ENCODE assay signal across 1 cellular context in the genomic region with DNA sequence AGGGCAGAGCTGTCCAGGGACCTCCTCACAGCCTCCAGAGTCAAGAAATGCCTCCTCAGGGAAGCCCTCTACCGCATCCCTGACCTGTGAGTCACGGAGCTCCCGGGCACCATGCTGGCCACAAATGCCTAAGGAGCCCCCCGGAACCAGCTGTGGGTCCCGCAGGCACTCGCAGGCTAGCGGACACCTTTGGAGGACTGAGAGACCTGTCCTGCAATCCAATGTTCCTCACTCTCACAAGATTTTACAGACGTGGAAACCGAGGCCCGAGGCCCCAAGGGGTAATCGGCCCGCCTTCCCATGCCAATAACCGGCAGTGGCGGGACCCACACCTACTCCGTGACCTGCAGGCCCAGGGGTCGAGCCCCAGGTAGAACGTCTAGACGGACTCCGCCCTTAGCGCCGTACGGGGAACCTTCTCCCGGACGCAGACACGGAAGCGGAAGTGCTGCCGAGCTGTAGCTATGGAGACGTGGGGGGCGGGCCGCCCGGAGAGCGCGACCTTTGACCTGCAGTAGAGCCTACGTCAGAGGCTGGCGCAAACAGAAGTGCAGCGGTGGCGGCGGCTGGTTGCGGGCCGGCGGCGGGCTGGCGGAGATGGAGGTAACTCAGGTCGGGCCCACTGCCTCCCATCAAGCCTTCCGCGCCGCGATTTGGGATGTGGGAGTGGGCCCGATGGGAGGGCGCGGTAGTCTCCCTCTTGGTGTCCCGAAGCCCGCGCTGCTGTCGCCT.
TF ChIP-seq lines count a peak whose summit lies in the region.

TSS of gene GCC2 (plus strand) at position 529 of the 732 bp plus-strand sequence. CDS start at position 598, 69 bp downstream.

TF ChIP-seq in HepG2, 621 proteins besides CTCF, POLR2A, EP300 and RAD21 (continued from another document and continues in another):
- peak; percentile 86; the same call in 1 of the 2 replicates for TF ChIP-seq ZNF580 (CRISPR knock-in tag; IDR thresholded peaks at IDR 0.05; ENCODE audit: borderline replicate concordance, low read depth)
- TF ChIP-seq, protein P1, sequence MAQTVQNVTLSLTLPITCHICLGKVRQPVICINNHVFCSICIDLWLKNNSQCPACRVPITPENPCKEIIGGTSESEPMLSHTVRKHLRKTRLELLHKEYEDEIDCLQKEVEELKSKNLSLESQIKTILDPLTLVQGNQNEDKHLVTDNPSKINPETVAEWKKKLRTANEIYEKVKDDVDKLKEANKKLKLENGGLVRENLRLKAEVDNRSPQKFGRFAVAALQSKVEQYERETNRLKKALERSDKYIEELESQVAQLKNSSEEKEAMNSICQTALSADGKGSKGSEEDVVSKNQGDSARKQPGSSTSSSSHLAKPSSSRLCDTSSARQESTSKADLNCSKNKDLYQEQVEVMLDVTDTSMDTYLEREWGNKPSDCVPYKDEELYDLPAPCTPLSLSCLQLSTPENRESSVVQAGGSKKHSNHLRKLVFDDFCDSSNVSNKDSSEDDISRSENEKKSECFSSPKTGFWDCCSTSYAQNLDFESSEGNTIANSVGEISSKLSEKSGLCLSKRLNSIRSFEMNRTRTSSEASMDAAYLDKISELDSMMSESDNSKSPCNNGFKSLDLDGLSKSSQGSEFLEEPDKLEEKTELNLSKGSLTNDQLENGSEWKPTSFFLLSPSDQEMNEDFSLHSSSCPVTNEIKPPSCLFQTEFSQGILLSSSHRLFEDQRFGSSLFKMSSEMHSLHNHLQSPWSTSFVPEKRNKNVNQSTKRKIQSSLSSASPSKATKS (CRISPR knock-in tag; IDR thresholded peaks at IDR 0.05), result peak; percentile 77
- 0 out of 2 replicates have a peak, but pooled peaks have one; percentile 7 for TF ChIP-seq ZNF12 (CRISPR knock-in tag; IDR thresholded peaks at IDR 0.05)
- 0 out of 2 replicates have a peak, but pooled peaks have one; percentile 43 for TF ChIP-seq ZNF260 (CRISPR knock-in tag; IDR thresholded peaks at IDR 0.05; ENCODE audit: borderline replicate concordance, low read depth)
- peak; percentile 56; the same call in 1 of the 2 replicates for TF ChIP-seq RFX5 (IDR thresholded peaks at IDR 0.05; ENCODE audit: low read depth, low read length)
- TF ChIP-seq HHEX (CRISPR knock-in tag; IDR thresholded peaks at IDR 0.05), result no peak
- TF ChIP-seq ZNF660 (CRISPR knock-in tag; IDR thresholded peaks at IDR 0.05; ENCODE audit: borderline replicate concordance, low read depth), result no peak
- peak; percentile 93 for TF ChIP-seq ARNT2 (CRISPR knock-in tag; IDR thresholded peaks at IDR 0.05; ENCODE audit: low read depth)
- TF ChIP-seq MEIS1 (CRISPR knock-in tag; IDR thresholded peaks at IDR 0.05; ENCODE audit: borderline replicate concordance), result peak; percentile 79; the same call in 1 of the 2 replicates
- no peak; the same call in 1 of the 2 replicates for TF ChIP-seq ZSCAN25 (CRISPR knock-in tag; IDR thresholded peaks at IDR 0.05)
- no peak for TF ChIP-seq SMC3 (IDR thresholded peaks at IDR 0.05; ENCODE audit: low read length)
- 0 out of 2 replicates have a peak, but pooled peaks have one; percentile 27 for TF ChIP-seq ZFYVE20 (CRISPR knock-in tag; IDR thresholded peaks at IDR 0.05; ENCODE audit: borderline replicate concordance, low read depth)
- no peak for TF ChIP-seq MLLT10 (CRISPR knock-in tag; IDR thresholded peaks at IDR 0.05)
- TF ChIP-seq MAZ (IDR thresholded peaks at IDR 0.05; ENCODE audit: borderline replicate concordance, low read depth, low read length), result peak; percentile 60; the same call in 1 of the 2 replicates
- TF ChIP-seq MAZ (CRISPR knock-in tag; IDR thresholded peaks at IDR 0.05; ENCODE audit: low read depth), result peak; percentile 75; the same call in 1 of the 2 replicates
- no peak for TF ChIP-seq ZNF326 (CRISPR knock-in tag; IDR thresholded peaks at IDR 0.05; ENCODE audit: borderline replicate concordance)
- no peak for TF ChIP-seq U2AF1 (optimal IDR thresholded peaks at IDR 0.05; ENCODE audit: low read depth, low read length)
- TF ChIP-seq ZNF775 (CRISPR knock-in tag; IDR thresholded peaks at IDR 0.05; ENCODE audit: borderline replicate concordance), result no peak
- peak; percentile 98 for TF ChIP-seq GMEB1 (CRISPR knock-in tag; IDR thresholded peaks at IDR 0.05; ENCODE audit: borderline replicate concordance)
- TF ChIP-seq PHF8 (CRISPR knock-in tag; IDR thresholded peaks at IDR 0.05), result peak; percentile 99
- TF ChIP-seq BCL6 (CRISPR knock-in tag; IDR thresholded peaks at IDR 0.05), result peak; percentile 72
- TF ChIP-seq ZNF263 (CRISPR knock-in tag; IDR thresholded peaks at IDR 0.05), result no peak; the same call in 1 of the 2 replicates
- TF ChIP-seq, protein P2, sequence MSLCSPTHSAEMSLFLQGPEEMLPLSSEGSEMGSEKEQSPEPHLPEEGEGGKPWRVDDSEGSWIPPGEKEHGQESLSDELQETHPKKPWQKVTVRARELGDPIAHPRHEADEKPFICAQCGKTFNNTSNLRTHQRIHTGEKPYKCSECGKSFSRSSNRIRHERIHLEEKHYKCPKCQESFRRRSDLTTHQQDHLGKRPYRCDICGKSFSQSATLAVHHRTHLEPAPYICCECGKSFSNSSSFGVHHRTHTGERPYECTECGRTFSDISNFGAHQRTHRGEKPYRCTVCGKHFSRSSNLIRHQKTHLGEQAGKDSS (CRISPR knock-in tag; IDR thresholded peaks at IDR 0.05; ENCODE audit: borderline replicate concordance, low read depth), result peak; percentile 6; the same call in 1 of the 2 replicates
- peak; percentile 74; the same call in 1 of the 2 replicates for TF ChIP-seq CCDC6 (CRISPR knock-in tag; IDR thresholded peaks at IDR 0.05)
- peak; percentile 84 for TF ChIP-seq PHF21A (CRISPR knock-in tag; IDR thresholded peaks at IDR 0.05)
- peak; percentile 78 for TF ChIP-seq ZNF713 (CRISPR knock-in tag; IDR thresholded peaks at IDR 0.05)
- TF ChIP-seq MIER3 (CRISPR knock-in tag; IDR thresholded peaks at IDR 0.05; ENCODE audit: borderline replicate concordance), result peak; percentile 93
- no peak for TF ChIP-seq CENPT (CRISPR knock-in tag; IDR thresholded peaks at IDR 0.05; ENCODE audit: low read depth)
- TF ChIP-seq FOXM1 (CRISPR knock-in tag; IDR thresholded peaks at IDR 0.05), result no peak
- TF ChIP-seq CREM (IDR thresholded peaks at IDR 0.05), result peak; percentile 91
- TF ChIP-seq CREM (CRISPR knock-in tag; IDR thresholded peaks at IDR 0.05), result no peak
- TF ChIP-seq PRMT3 (CRISPR knock-in tag; IDR thresholded peaks at IDR 0.05; ENCODE audit: borderline replicate concordance, low read depth), result no peak
- TF ChIP-seq ZSCAN31 (CRISPR knock-in tag; IDR thresholded peaks at IDR 0.05; ENCODE audit: low read depth), result peak; percentile 93; the same call in 1 of the 2 replicates
- no peak for TF ChIP-seq ZNF652 (CRISPR knock-in tag; IDR thresholded peaks at IDR 0.05; ENCODE audit: borderline replicate concordance, low read depth)
- TF ChIP-seq ZBTB46 (CRISPR knock-in tag; IDR thresholded peaks at IDR 0.05; ENCODE audit: borderline replicate concordance), result no peak
- TF ChIP-seq AHR (CRISPR knock-in tag; IDR thresholded peaks at IDR 0.05), result peak; percentile 67; the same call in 1 of the 2 replicates
- TF ChIP-seq ZNF780A (CRISPR knock-in tag; IDR thresholded peaks at IDR 0.05), result peak; percentile 88
- peak; percentile 95 for TF ChIP-seq ZNF616 (CRISPR knock-in tag; IDR thresholded peaks at IDR 0.05; ENCODE audit: low read depth)
- peak; percentile 96 for TF ChIP-seq TARDBP (CRISPR knock-in tag; IDR thresholded peaks at IDR 0.05)
- TF ChIP-seq MXI1 (IDR thresholded peaks at IDR 0.05; ENCODE audit: borderline replicate concordance, low read depth, low read length), result peak; percentile 90; the same call in 2 of the 3 replicates
- 0 out of 2 replicates have a peak, but pooled peaks have one; percentile 71 for TF ChIP-seq TBP (CRISPR knock-in tag; IDR thresholded peaks at IDR 0.05)
- no peak for TF ChIP-seq ZNF30 (CRISPR knock-in tag; IDR thresholded peaks at IDR 0.05)
- TF ChIP-seq ZC3H13 (CRISPR knock-in tag; IDR thresholded peaks at IDR 0.05), result peak; percentile 95
- TF ChIP-seq SATB2 (CRISPR knock-in tag; IDR thresholded peaks at IDR 0.05), result peak; percentile 77; the same call in 1 of the 2 replicates
- no peak for TF ChIP-seq HNRNPH1 (optimal IDR thresholded peaks at IDR 0.05; ENCODE audit: low read depth, low read length)
- peak; percentile 29; the same call in 1 of the 2 replicates for TF ChIP-seq ZNF160 (CRISPR knock-in tag; IDR thresholded peaks at IDR 0.05)
- TF ChIP-seq ZNF383 (CRISPR knock-in tag; IDR thresholded peaks at IDR 0.05; ENCODE audit: borderline replicate concordance), result no peak
- peak; percentile 23; the same call in 1 of the 2 replicates for TF ChIP-seq HMG20B (CRISPR knock-in tag; conservative IDR thresholded peaks at IDR 0.05)
- TF ChIP-seq PAWR (CRISPR knock-in tag; IDR thresholded peaks at IDR 0.05; ENCODE audit: borderline replicate concordance), result no peak
- peak; percentile 67 for TF ChIP-seq TFDP1 (CRISPR knock-in tag; IDR thresholded peaks at IDR 0.05; ENCODE audit: borderline replicate concordance)
- 0 out of 2 replicates have a peak, but pooled peaks have one; percentile 28 for TF ChIP-seq ZNF510 (CRISPR knock-in tag; IDR thresholded peaks at IDR 0.05; ENCODE audit: low read depth)
- TF ChIP-seq ERF (CRISPR knock-in tag; IDR thresholded peaks at IDR 0.05), result peak; percentile 94
- TF ChIP-seq DMAP1 (CRISPR knock-in tag; IDR thresholded peaks at IDR 0.05), result peak; percentile 78
- no peak for TF ChIP-seq ZMYM3 (CRISPR knock-in tag; IDR thresholded peaks at IDR 0.05)
- TF ChIP-seq ZNF572 (CRISPR knock-in tag; IDR thresholded peaks at IDR 0.05), result 0 out of 2 replicates have a peak, but pooled peaks have one; percentile 16
- TF ChIP-seq ZKSCAN1 (IDR thresholded peaks at IDR 0.05; ENCODE audit: low read length), result no peak
- TF ChIP-seq ZSCAN22 (CRISPR knock-in tag; IDR thresholded peaks at IDR 0.05), result no peak
- TF ChIP-seq HOXA3 (CRISPR knock-in tag; IDR thresholded peaks at IDR 0.05), result peak; percentile 97
- no peak for TF ChIP-seq IKZF1 (IDR thresholded peaks at IDR 0.05)
- TF ChIP-seq ZNF777 (CRISPR knock-in tag; IDR thresholded peaks at IDR 0.05), result no peak; the same call in 1 of the 2 replicates
- TF ChIP-seq FOXA3 (CRISPR knock-in tag; IDR thresholded peaks at IDR 0.05), result peak; percentile 50; the same call in 1 of the 2 replicates
- peak; percentile 86 for TF ChIP-seq SAFB2 (CRISPR knock-in tag; IDR thresholded peaks at IDR 0.05; ENCODE audit: borderline replicate concordance, low read depth)
- TF ChIP-seq MED13 (CRISPR knock-in tag; IDR thresholded peaks at IDR 0.05), result peak; percentile 73; the same call in 1 of the 2 replicates
- TF ChIP-seq ZFAT (CRISPR knock-in tag; conservative IDR thresholded peaks at IDR 0.05), result peak; percentile 82; the same call in 1 of the 2 replicates
- TF ChIP-seq ZNF224 (CRISPR knock-in tag; IDR thresholded peaks at IDR 0.05), result peak; percentile 96
- no peak; the same call in 1 of the 2 replicates for TF ChIP-seq GPN1 (CRISPR knock-in tag; IDR thresholded peaks at IDR 0.05; ENCODE audit: borderline replicate concordance)
- TF ChIP-seq ZNF431 (CRISPR knock-in tag; IDR thresholded peaks at IDR 0.05; ENCODE audit: borderline replicate concordance, low read depth), result no peak; the same call in 1 of the 2 replicates
- TF ChIP-seq NR2F1 (CRISPR knock-in tag; IDR thresholded peaks at IDR 0.05), result peak; percentile 94 to 97
- TF ChIP-seq RNF2 (conservative IDR thresholded peaks at IDR 0.05; ENCODE audit: low read depth), result 0 out of 2 replicates have a peak, but pooled peaks have one; percentile 37
